Comparison of ENCODE assay signal across 33 cellular contexts in genomic region chr4:167867191-167867590, GRCh38.
"Had no signal": no experiment of that assay in that cellular context is flagged by ENCODE, and none has a peak within 500 bp of the region (broad histone marks: within the 10 kb centered on the region; RNA-seq: fewer than 3 reads in every experiment).

No MANE protein-coding gene starts in this region.

- H3K27me3 ChIP-seq: adrenal gland, body of pancreas, brain microvascular endothelial cell, breast epithelium had no signal

- H3K4me3 ChIP-seq: adrenal gland, body of pancreas, breast epithelium had no signal

- FAIRE-seq: astrocyte, TTC549 had no signal

- DNase-seq: activated B cell treated with CpG ODN at 0.5 μM for 24 hours; activated CD4-positive, alpha-beta memory T cell treated with anti-CD3 and anti-CD28 coated beads for 36 hours; activated CD4-positive, alpha-beta T cell treated with anti-CD3 and anti-CD28 coated beads for 4 hours; activated CD4-positive, alpha-beta T cell treated with anti-CD3 and anti-CD28 coated beads, Interleukin-2, amount 10 ng/mL, durations not matched to agents 24 days and 14 days; activated CD4-positive, alpha-beta T cell treated with anti-CD3 and anti-CD28 coated beads, Interleukin-2, amount 50 U/mL, for 1 hour; activated CD4-positive, alpha-beta T cell treated with anti-CD3 and anti-CD28 coated beads, Interleukin-2, amount 50 U/mL, for 4 hours; activated CD4-positive, CD25-positive, alpha-beta regulatory T cell treated with anti-CD3 and anti-CD28 coated beads, Interleukin-2, amount 50 U/mL, for 72 hours; activated CD8-positive, alpha-beta memory T cell treated with anti-CD3 and anti-CD28 coated beads, Interleukin-2, amount 50 U/mL, for 4 hours; activated CD8-positive, alpha-beta T cell treated with anti-CD3 and anti-CD28 coated beads for 36 hours; activated effector memory CD4-positive, alpha-beta T cell treated with anti-CD3 and anti-CD28 coated beads, Interleukin-2, amount 50 U/mL, for 16 hours; activated gamma-delta T cell treated with Interleukin-2 at 50 U/mL for 16 hours; activated naive CD4-positive, alpha-beta T cell; activated naive CD4-positive, alpha-beta T cell treated with anti-CD3 and anti-CD28 coated beads for 36 hours; activated naive CD4-positive, alpha-beta T cell treated with anti-CD3 and anti-CD28 coated beads, Interleukin-2, amount 50 U/mL, for 16 hours; activated naive CD8-positive, alpha-beta T cell treated with anti-CD3 and anti-CD28 coated beads for 36 hours; activated T-cell treated with anti-CD3 and anti-CD28 coated beads for 4 hours; activated T-cell treated with anti-CD3 and anti-CD28 coated beads, Interleukin-2, amount 50 U/mL, for 1 hour; activated T-cell treated with anti-CD3 and anti-CD28 coated beads, Interleukin-2, amount 50 U/mL, for 4 hours; activated T-cell treated with anti-CD3 and anti-CD28 coated beads, Interleukin-2, amount 50 U/mL, for 72 hours; adrenal gland; amniotic stem cell; aorta; body of pancreas; brain microvascular endothelial cell; central memory CD4-positive, alpha-beta T cell; T-helper 17 cell; T-helper 9 cell had no signal

- H3K9me3 ChIP-seq: adrenal gland, body of pancreas, breast epithelium had no signal

- H3K27ac ChIP-seq: adrenal gland, body of pancreas, brain microvascular endothelial cell, breast epithelium, VCaP had no signal

- H3K36me3 ChIP-seq: adrenal gland, brain microvascular endothelial cell had no signal

- ATAC-seq: activated CD8-positive, alpha-beta T cell treated with anti-CD3 and anti-CD28 coated beads for 36 hours; activated naive CD4-positive, alpha-beta T cell treated with anti-CD3 and anti-CD28 coated beads, Interleukin-2, amount 50 U/mL, for 72 hours; activated T-cell treated with anti-CD3 and anti-CD28 coated beads, Interleukin-2, amount 50 U/mL, for 4 hours; activated T-cell treated with anti-CD3 and anti-CD28 coated beads, Interleukin-2, amount 50 U/mL, for 72 hours; activated T-helper 17 cell treated with anti-CD3 and anti-CD28 coated beads, Interleukin-2, amount 50 U/mL, for 72 hours; body of pancreas; T-helper 17 cell had no signal

- H3K4me1 ChIP-seq: adrenal gland, body of pancreas, breast epithelium had no signal
